ENCODE assay signal across 1 cellular context in genomic region chr22:31400023-31400397, GRCh38.
TF ChIP-seq lines count a peak whose summit lies in the region.

No MANE protein-coding gene starts in this region.

TF ChIP-seq in IMR-90, 13 proteins besides CTCF, POLR2A, EP300 and RAD21 (continued from another document):
- no peak for TF ChIP-seq USF2 (IDR thresholded peaks at IDR 0.05; ENCODE audit: low read depth, low read length)
